8 cellular contexts compared by ENCODE assay signal in the genomic region with DNA sequence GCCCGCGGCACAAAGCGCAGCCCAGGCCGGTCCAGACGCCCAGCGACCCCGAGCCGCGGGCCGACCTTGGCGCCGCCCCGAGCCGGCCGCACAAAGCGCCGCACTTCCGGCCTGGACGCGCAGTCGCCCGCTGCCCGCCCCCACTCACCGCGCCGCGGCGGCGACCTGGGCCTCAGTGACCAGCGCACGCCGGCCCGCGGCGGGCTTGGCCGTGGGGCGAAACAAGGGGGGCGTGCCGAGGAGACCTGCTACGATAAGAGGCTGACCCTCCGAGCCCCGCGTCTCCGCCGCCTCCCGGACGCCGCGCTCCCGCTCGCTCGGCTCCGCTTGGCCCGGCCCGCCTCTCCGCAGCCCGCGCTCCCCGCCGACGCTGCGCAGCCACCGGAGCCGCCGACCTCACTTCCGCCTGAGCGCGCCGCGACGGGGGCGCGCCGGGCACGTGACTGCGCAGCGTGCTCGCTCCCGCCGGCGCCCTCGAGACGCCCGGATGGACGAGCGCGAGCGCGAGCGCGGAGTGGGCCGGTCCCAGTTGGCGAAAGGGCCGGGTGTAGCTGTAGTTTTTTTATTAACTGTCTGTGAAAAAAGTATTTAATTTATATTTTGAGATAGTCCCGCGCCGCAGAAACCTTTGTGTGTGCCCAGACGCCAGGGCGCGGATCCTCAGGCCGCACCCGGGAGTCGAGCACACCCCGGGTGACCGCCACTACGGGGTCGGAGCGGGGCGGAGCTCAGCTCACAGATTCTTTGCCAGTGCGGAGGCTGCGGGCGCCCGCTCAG. TPM values are rescaled to one million over a fixed set of nuclear protein-coding genes. Genes with fewer than 3 reads are reported as not detected.
DNase-seq lines count a peak whose midpoint lies in the region; ATAC-seq and TF ChIP-seq lines count a peak whose summit lies in the region.

Gene FAM168B, minus strand, starts transcription at position 395 of the 777 bp plus-strand sequence. CDS start 10,814 bp downstream, outside the sequence.

- no peaks in the 10 kb centered on the region for H3K9me3 Mint-ChIP-seq in activated CD4-positive, alpha-beta T cell treated with anti-CD3 and anti-CD28 coated beads, Interleukin-2, amount 10 ng/mL, durations not matched to agents 24 days and 14 days

- no peaks in the 10 kb centered on the region for H3K27me3 ChIP-seq in colonic mucosa

- peak; percentile 90 for TF ChIP-seq POLR2A in GM19099 (IDR thresholded peaks at IDR 0.05; ENCODE audit: extremely low read depth, insufficient read length, low read depth)

- H3K4me1 Mint-ChIP-seq in activated CD4-positive, alpha-beta T cell treated with anti-CD3 and anti-CD28 coated beads, Interleukin-2, amount 10 ng/mL, durations not matched to agents 24 days and 14 days: peaks cover 13% of the 10 kb centered on the region

- peak within 1 kb of the TSS; percentile 77 to 99 for H3K9ac ChIP-seq in colonic mucosa (ENCODE audit: low read depth in 2 of 2, low read length in 2 of 2)

- peak within 1 kb of the TSS; percentile 97 for H3K27ac ChIP-seq in colonic mucosa

- peak within 1 kb of the TSS; percentile 97 for H3K27ac Mint-ChIP-seq in activated CD4-positive, alpha-beta T cell treated with anti-CD3 and anti-CD28 coated beads, Interleukin-2, amount 10 ng/mL, durations not matched to agents 24 days and 14 days

- TF ChIP-seq CTCF in colonic mucosa (IDR thresholded peaks at IDR 0.05): no peak

- H3K4me3 ChIP-seq in colonic mucosa: peak within 1 kb of the TSS; percentile 57

- intact Hi-C loops in activated CD4-positive, alpha-beta T cell treated with anti-CD3 and anti-CD28 coated beads, Interleukin-2, amount 10 ng/mL, durations not matched to agents 24 days and 14 days (cut with micrococcal nuclease): loop anchor here (1.0 to 5.0 kb wide), 3 partner anchors 12 to 400 kb away; partner anchors contain the start of genes MZT2A and PLEKHB2
- intact Hi-C loops in colonic mucosa (cut with DNase I): no loop called here

- no peaks in the 10 kb centered on the region for H3K4me1 ChIP-seq in colonic mucosa

- ATAC-seq in HG03378 (IDR thresholded peaks at IDR 0.05; ENCODE audit: unreplicated experiment): peak; percentile 74

- H3K9me3 ChIP-seq in colonic mucosa: no peaks in the 10 kb centered on the region

- peak within 1 kb of the TSS; percentile 95 for H3K4me3 Mint-ChIP-seq in activated CD4-positive, alpha-beta T cell treated with anti-CD3 and anti-CD28 coated beads, Interleukin-2, amount 10 ng/mL, durations not matched to agents 24 days and 14 days

- peaks cover 7% of the 10 kb centered on the region for H3K27me3 Mint-ChIP-seq in activated CD4-positive, alpha-beta T cell treated with anti-CD3 and anti-CD28 coated beads, Interleukin-2, amount 10 ng/mL, durations not matched to agents 24 days and 14 days

- DNase-seq in Ammon's horn (ENCODE audit: low spot score) (peak; percentile 87), NCI-H510A (lab: John Stamatoyannopoulos, UW) (peak; percentile 83), colonic mucosa (peak; percentile 88), left kidney (ENCODE audit: low read depth, low spot score) (peak; percentile 96)
- peak; percentile 97 for DNase-seq in activated CD4-positive, alpha-beta T cell treated with anti-CD3 and anti-CD28 coated beads, Interleukin-2, amount 10 ng/mL, durations not matched to agents 24 days and 14 days
- DNase-seq in stimulated activated CD4-positive, alpha-beta T cell treated with anti-CD3 and anti-CD28 coated beads, Interleukin-2, amount 100 ng/mL, for 24 hours: peak; percentile 87 to 89

- H3K36me3 ChIP-seq in colonic mucosa: no peaks in the 10 kb centered on the region

- peaks cover 16% of the 10 kb centered on the region for H3K36me3 Mint-ChIP-seq in activated CD4-positive, alpha-beta T cell treated with anti-CD3 and anti-CD28 coated beads, Interleukin-2, amount 10 ng/mL, durations not matched to agents 24 days and 14 days (ENCODE audit: low read depth)

RNA-seq across cellular contexts. Expression of gene FAM168B, which starts in this region (rescaled TPM):
- total RNA-seq in activated CD4-positive, alpha-beta T cell treated with anti-CD3 and anti-CD28 coated beads, Interleukin-2, amount 10 ng/mL, durations not matched to agents 24 days and 14 days: 82.3 and 85.6 TPM in 2 replicates
- 10 to 100 TPM; 82.6 to 93.5 TPM for total RNA-seq in colonic mucosa

Comparison
In these comparisons a context has a peak if more than half of its experiments do, and no peak if none do; other contexts are left out.
1. Peak in every context shown above with its lines: DNase-seq, ATAC-seq, H3K4me3 ChIP-seq and H3K27ac ChIP-seq.